9 cellular contexts compared by ENCODE assay signal in the genomic region with DNA sequence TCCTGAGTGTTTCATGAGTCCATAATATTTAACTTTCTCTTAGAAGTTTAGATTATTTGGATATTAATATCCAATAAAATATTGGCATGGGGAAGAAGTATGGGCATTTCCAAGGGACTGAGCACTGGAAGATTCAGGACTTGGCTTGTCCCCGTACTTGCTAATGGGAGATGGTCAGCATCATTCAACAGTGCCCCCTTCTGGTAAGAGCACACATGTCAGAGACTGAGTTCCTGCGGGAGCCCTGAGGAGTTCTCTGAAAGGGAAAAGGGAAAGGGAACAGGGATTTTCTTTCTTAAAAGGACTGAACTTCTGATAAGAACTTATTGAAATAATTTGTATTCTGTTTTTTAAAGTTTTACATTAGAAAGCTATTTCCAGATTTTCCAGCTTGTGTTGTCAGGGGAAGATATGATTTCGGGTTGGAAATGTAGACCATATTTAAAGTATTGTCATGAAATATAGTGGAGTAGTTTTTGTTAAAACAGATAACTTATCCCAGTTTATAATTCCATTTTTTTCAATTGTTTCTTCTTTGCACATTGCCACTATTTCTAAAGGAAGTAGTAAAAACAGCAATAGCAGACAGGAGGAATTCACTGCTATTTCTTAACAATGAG. TPM values are rescaled to one million over a fixed set of nuclear protein-coding genes. Genes with fewer than 3 reads are reported as not detected.
A peak's percentile ranks its signal among the peaks of the same experiment; 100 is the strongest.
DNase-seq lines count a peak whose midpoint lies in the region; ATAC-seq and TF ChIP-seq lines count a peak whose summit lies in the region.
"Had no signal": no experiment of that assay in that cellular context is flagged by ENCODE, and none has a peak within 500 bp of the region (broad histone marks: within the 10 kb centered on the region; RNA-seq: fewer than 3 reads in every experiment).

No MANE protein-coding gene starts in this region.

- H3K4me1 ChIP-seq in breast epithelium: no peaks in the 10 kb centered on the region

- no peaks in the 10 kb centered on the region for H3K9me3 ChIP-seq in breast epithelium

- intact Hi-C loops in breast epithelium (cut with DNase I; ENCODE audit: low total_unique reads): no loop called here

- peak; percentile 66 for DNase-seq in activated effector memory CD4-positive, alpha-beta T cell treated with anti-CD3 and anti-CD28 coated beads, Interleukin-2, amount 50 U/mL, for 16 hours
- no peak for DNase-seq in activated effector memory CD4-positive, alpha-beta T cell treated with Interleukin-2 at 50 U/mL for 16 hours
- DNase-seq in NCI-H1092 (lab: John Stamatoyannopoulos, UW) (peak; percentile 24), breast epithelium (ENCODE audit: low spot score in 2 of 2) (peak in 1 of 2 donors; percentile 55), inferior parietal cortex (ENCODE audit: extremely low spot score) (peak; percentile 80)
- DNase-seq in stimulated activated CD4-positive, alpha-beta T cell treated with anti-CD3 and anti-CD28 coated beads, Interleukin-1b, Interleukin-23, amount 100 ng/mL, for 24 hours (ENCODE audit: low read depth in 4 of 4, low spot score in 1 of 4): peak; percentile 4 to 19 (median 10)

- peak; percentile 48 to 73 (median 52) for TF ChIP-seq CTCF in breast epithelium (IDR thresholded peaks at IDR 0.05)

- no peak overlapping the region for H3K27ac ChIP-seq in breast epithelium
- H3K27ac ChIP-seq: skin epidermis had no signal

- H3K27me3 ChIP-seq in breast epithelium: no peaks in the 10 kb centered on the region

- no peak overlapping the region for H3K4me3 ChIP-seq in breast epithelium
- H3K4me3 ChIP-seq: skin epidermis had no signal

- ATAC-seq in SK-N-SH treated with all-trans-retinoic acid at 6 μM for 48 hours (peak; percentile 98), HG03045 (IDR thresholded peaks at IDR 0.05; ENCODE audit: unreplicated experiment) (no peak)

- TF ChIP-seq POLR2A in breast epithelium (IDR thresholded peaks at IDR 0.05): no peak

- H3K36me3 ChIP-seq in breast epithelium: no peaks in the 10 kb centered on the region

TF ChIP-seq in SK-N-SH treated with all-trans-retinoic acid at 6 μM for 48 hours, 23 proteins besides CTCF, POLR2A, EP300 and RAD21:
- TF ChIP-seq ZNF8 (CRISPR knock-in tag; IDR thresholded peaks at IDR 0.05): no peak
- TF ChIP-seq BACH2 (CRISPR knock-in tag; IDR thresholded peaks at IDR 0.05; ENCODE audit: borderline replicate concordance): no peak
- TF ChIP-seq ZNF565 (CRISPR knock-in tag; conservative IDR thresholded peaks at IDR 0.05; ENCODE audit: low read depth): no peak
- TF ChIP-seq ZNF70 (CRISPR knock-in tag; IDR thresholded peaks at IDR 0.05): no peak
- TF ChIP-seq GLIS3 (CRISPR knock-in tag; IDR thresholded peaks at IDR 0.05): no peak
- TF ChIP-seq TOX (CRISPR knock-in tag; IDR thresholded peaks at IDR 0.05; ENCODE audit: borderline replicate concordance): no peak
- TF ChIP-seq, protein P1, sequence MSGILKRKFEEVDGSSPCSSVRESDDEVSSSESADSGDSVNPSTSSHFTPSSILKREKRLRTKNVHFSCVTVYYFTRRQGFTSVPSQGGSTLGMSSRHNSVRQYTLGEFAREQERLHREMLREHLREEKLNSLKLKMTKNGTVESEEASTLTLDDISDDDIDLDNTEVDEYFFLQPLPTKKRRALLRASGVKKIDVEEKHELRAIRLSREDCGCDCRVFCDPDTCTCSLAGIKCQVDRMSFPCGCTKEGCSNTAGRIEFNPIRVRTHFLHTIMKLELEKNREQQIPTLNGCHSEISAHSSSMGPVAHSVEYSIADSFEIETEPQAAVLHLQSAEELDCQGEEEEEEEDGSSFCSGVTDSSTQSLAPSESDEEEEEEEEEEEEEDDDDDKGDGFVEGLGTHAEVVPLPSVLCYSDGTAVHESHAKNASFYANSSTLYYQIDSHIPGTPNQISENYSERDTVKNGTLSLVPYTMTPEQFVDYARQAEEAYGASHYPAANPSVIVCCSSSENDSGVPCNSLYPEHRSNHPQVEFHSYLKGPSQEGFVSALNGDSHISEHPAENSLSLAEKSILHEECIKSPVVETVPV (CRISPR knock-in tag; IDR thresholded peaks at IDR 0.05): no peak
- TF ChIP-seq, protein P2, sequence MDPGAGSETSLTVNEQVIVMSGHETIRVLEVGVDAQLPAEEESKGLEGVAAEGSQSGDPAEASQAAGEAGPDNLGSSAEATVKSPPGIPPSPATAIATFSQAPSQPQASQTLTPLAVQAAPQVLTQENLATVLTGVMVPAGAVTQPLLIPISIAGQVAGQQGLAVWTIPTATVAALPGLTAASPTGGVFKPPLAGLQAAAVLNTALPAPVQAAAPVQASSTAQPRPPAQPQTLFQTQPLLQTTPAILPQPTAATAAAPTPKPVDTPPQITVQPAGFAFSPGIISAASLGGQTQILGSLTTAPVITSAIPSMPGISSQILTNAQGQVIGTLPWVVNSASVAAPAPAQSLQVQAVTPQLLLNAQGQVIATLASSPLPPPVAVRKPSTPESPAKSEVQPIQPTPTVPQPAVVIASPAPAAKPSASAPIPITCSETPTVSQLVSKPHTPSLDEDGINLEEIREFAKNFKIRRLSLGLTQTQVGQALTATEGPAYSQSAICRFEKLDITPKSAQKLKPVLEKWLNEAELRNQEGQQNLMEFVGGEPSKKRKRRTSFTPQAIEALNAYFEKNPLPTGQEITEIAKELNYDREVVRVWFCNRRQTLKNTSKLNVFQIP (CRISPR knock-in tag; IDR thresholded peaks at IDR 0.05; ENCODE audit: borderline replicate concordance, low read depth): no peak
- TF ChIP-seq CSDC2 (CRISPR knock-in tag; IDR thresholded peaks at IDR 0.05): no peak
- TF ChIP-seq, protein P3, sequence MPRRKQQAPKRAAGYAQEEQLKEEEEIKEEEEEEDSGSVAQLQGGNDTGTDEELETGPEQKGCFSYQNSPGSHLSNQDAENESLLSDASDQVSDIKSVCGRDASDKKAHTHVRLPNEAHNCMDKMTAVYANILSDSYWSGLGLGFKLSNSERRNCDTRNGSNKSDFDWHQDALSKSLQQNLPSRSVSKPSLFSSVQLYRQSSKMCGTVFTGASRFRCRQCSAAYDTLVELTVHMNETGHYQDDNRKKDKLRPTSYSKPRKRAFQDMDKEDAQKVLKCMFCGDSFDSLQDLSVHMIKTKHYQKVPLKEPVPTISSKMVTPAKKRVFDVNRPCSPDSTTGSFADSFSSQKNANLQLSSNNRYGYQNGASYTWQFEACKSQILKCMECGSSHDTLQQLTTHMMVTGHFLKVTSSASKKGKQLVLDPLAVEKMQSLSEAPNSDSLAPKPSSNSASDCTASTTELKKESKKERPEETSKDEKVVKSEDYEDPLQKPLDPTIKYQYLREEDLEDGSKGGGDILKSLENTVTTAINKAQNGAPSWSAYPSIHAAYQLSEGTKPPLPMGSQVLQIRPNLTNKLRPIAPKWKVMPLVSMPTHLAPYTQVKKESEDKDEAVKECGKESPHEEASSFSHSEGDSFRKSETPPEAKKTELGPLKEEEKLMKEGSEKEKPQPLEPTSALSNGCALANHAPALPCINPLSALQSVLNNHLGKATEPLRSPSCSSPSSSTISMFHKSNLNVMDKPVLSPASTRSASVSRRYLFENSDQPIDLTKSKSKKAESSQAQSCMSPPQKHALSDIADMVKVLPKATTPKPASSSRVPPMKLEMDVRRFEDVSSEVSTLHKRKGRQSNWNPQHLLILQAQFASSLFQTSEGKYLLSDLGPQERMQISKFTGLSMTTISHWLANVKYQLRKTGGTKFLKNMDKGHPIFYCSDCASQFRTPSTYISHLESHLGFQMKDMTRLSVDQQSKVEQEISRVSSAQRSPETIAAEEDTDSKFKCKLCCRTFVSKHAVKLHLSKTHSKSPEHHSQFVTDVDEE (CRISPR knock-in tag; IDR thresholded peaks at IDR 0.05): no peak
- TF ChIP-seq ESRRG (CRISPR knock-in tag; IDR thresholded peaks at IDR 0.05): no peak
- TF ChIP-seq, protein P4, sequence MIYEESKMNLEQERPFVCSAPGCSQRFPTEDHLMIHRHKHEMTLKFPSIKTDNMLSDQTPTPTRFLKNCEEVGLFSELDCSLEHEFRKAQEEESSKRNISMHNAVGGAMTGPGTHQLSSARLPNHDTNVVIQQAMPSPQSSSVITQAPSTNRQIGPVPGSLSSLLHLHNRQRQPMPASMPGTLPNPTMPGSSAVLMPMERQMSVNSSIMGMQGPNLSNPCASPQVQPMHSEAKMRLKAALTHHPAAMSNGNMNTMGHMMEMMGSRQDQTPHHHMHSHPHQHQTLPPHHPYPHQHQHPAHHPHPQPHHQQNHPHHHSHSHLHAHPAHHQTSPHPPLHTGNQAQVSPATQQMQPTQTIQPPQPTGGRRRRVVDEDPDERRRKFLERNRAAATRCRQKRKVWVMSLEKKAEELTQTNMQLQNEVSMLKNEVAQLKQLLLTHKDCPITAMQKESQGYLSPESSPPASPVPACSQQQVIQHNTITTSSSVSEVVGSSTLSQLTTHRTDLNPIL (CRISPR knock-in tag; IDR thresholded peaks at IDR 0.05; ENCODE audit: low read depth): no peak
- no peak for TF ChIP-seq ISL1 (CRISPR knock-in tag; IDR thresholded peaks at IDR 0.05)
- TF ChIP-seq SNAI2 (CRISPR knock-in tag; IDR thresholded peaks at IDR 0.05): no peak
- TF ChIP-seq, protein P5, sequence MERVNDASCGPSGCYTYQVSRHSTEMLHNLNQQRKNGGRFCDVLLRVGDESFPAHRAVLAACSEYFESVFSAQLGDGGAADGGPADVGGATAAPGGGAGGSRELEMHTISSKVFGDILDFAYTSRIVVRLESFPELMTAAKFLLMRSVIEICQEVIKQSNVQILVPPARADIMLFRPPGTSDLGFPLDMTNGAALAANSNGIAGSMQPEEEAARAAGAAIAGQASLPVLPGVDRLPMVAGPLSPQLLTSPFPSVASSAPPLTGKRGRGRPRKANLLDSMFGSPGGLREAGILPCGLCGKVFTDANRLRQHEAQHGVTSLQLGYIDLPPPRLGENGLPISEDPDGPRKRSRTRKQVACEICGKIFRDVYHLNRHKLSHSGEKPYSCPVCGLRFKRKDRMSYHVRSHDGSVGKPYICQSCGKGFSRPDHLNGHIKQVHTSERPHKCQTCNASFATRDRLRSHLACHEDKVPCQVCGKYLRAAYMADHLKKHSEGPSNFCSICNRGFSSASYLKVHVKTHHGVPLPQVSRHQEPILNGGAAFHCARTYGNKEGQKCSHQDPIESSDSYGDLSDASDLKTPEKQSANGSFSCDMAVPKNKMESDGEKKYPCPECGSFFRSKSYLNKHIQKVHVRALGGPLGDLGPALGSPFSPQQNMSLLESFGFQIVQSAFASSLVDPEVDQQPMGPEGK (CRISPR knock-in tag; IDR thresholded peaks at IDR 0.05; ENCODE audit: borderline replicate concordance): no peak
- TF ChIP-seq ZC3H10 (CRISPR knock-in tag; IDR thresholded peaks at IDR 0.05): no peak
- TF ChIP-seq TCF4 (CRISPR knock-in tag; IDR thresholded peaks at IDR 0.05; ENCODE audit: borderline replicate concordance): no peak
- no peak for TF ChIP-seq RARB (CRISPR knock-in tag; IDR thresholded peaks at IDR 0.05)
- no peak for TF ChIP-seq ARNTL (CRISPR knock-in tag; IDR thresholded peaks at IDR 0.05; ENCODE audit: borderline replicate concordance, low read depth)
- no peak for TF ChIP-seq OSR1 (CRISPR knock-in tag; IDR thresholded peaks at IDR 0.05)

RNA-seq across cellular contexts. Expression of a gene that starts 59.8 kb away (rescaled TPM):
- not detected for total RNA-seq in breast epithelium
